Comparison of ENCODE assay signal across 1 cellular context in genomic region chr9:136410500-136411287, GRCh38.
A peak's percentile ranks its signal among the peaks of the same experiment; 100 is the strongest.
TF ChIP-seq lines count a peak whose summit lies in the region.

Gene ENTR1, minus strand, starts transcription at chr9:136410614. Its CDS starts 217 bp downstream, at chr9:136410397.
Gene PMPCA, plus strand, starts transcription at chr9:136410658. Its CDS starts 11 bp downstream, at chr9:136410669.

TF ChIP-seq in IMR-90, 13 proteins besides CTCF, POLR2A, EP300 and RAD21 (continued from another document):
- TF ChIP-seq USF2 (IDR thresholded peaks at IDR 0.05; ENCODE audit: low read depth, low read length) (0 out of 2 replicates have a peak, but pooled peaks have one; percentile 26), ELK1 (IDR thresholded peaks at IDR 0.05; ENCODE audit: borderline replicate concordance, low read depth, low read length) (no peak), BHLHE40 (IDR thresholded peaks at IDR 0.05; ENCODE audit: low read depth, low read length) (peak; percentile 63; the same call in 1 of the 2 replicates), FOS (IDR thresholded peaks at IDR 0.05; ENCODE audit: low read depth, low read length) (no peak), MAFK (IDR thresholded peaks at IDR 0.05; ENCODE audit: low read depth, low read length) (no peak), CEBPB (IDR thresholded peaks at IDR 0.05; ENCODE audit: low read depth, low read length) (no peak), RCOR1 (IDR thresholded peaks at IDR 0.05; ENCODE audit: insufficient replicate concordance, low read length) (no peak), MXI1 (IDR thresholded peaks at IDR 0.05; ENCODE audit: borderline replicate concordance, low read depth, low read length) (peak; percentile 83; the same call in 1 of the 2 replicates), SMC3 (IDR thresholded peaks at IDR 0.05; ENCODE audit: low read depth, low read length) (no peak), NFE2L2 (IDR thresholded peaks at IDR 0.05; ENCODE audit: low read depth, low read length) (no peak)
TF ChIP-seq in IMR-90: peak in this region for 4.
